In the genomic region with DNA sequence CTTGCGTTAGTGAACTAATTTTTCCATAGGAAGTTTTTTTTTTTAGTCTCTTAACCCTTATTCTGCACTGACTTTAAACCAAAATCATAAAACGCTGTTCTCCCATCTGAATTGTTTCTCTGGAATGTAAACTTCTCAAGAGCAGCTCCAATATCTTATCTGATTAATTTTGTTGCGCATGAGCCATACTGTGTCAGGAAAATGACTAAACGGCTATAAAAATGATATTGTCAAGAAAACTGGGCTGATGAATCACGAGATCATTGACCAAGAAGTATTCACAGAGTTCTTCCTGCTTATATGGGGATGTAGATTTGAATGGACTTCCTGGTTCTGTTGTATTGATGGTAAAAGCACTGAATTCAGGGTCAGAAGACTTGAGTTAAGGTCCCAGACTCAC, we compare ENCODE assay signal across 8 cellular contexts. TPM values are rescaled to one million over a fixed set of nuclear protein-coding genes. Genes with fewer than 3 reads are reported as not detected.
DNase-seq lines count a peak whose midpoint lies in the region; ATAC-seq, FAIRE-seq and TF ChIP-seq lines count a peak whose summit lies in the region.
"Not testable (repeated sequence)": the region's sequence is repeated elsewhere in the genome, so short reads cannot be mapped to it uniquely, and the experiment has no call there.

No MANE protein-coding gene starts in this region.

- peak; percentile 52 for DNase-seq in A673 (ENCODE audit: low spot score)
- peak; percentile 90 for DNase-seq in GM04503 (ENCODE audit: low read depth)
- DNase-seq in LoVo (ENCODE audit: low spot score) = peak; percentile 87
- peak; percentile 85 for DNase-seq in RPMI7951 (ENCODE audit: low read depth)
- DNase-seq in astrocyte of the spinal cord (ENCODE audit: low read depth, low spot score) = peak; percentile 85
- not testable (repeated sequence) for DNase-seq in keratinocyte (ENCODE audit: low read depth, low spot score)
- peak; percentile 91 for DNase-seq in renal cortical epithelial cell (ENCODE audit: low read depth)

- CTCF ChIA-PET in A673 (lab: Charles Lee) = not testable (repeated sequence)

- not testable (repeated sequence) for H2AFZ ChIP-seq in keratinocyte (ENCODE audit: control insufficient read depth, low read length)

- not testable (repeated sequence) for H3K36me3 ChIP-seq in A673 (ENCODE audit: insufficient read depth, low read length, poor library complexity, severe bottlenecking); keratinocyte (ENCODE audit: control insufficient read depth in 2 of 2, extremely low read depth in 1 of 2, insufficient read depth in 2 of 2, low read length in 2 of 2)

- dilution Hi-C loops in keratinocyte (cut with MboI; ENCODE audit: extremely low pct_ligation_motif_present, low sequenced_read_pairs) = not testable (repeated sequence)

- not testable (repeated sequence) for BruUV-seq in A673 (replicated peaks; lab: Mats Ljungman, UMichigan)

- FAIRE-seq in keratinocyte (lab: Jason Lieb, UNC) = peak; percentile 96

- H3K9ac ChIP-seq in keratinocyte (ENCODE audit: control insufficient read depth, extremely low read depth, insufficient read depth, low read length) = peak overlapping the region; percentile 13

- H3K27me3 ChIP-seq in A673 (replicated peaks; ENCODE audit: insufficient read depth, low read depth, low read length, poor library complexity); keratinocyte (ENCODE audit: control insufficient read depth, extremely low read depth, insufficient read depth, low read length): not testable (repeated sequence)

- intact Hi-C loops in A673 (cut with micrococcal nuclease; ENCODE audit: unreplicated experiment) = not testable (repeated sequence)

- not testable (repeated sequence) for H3K27ac ChIP-seq in A673 (ENCODE audit: low read depth, low read length, poor library complexity, severe bottlenecking)
- H3K27ac ChIP-seq in keratinocyte (ENCODE audit: control insufficient read depth, insufficient read depth, low read length) = peak overlapping the region; percentile 86

- not testable (repeated sequence) for H3K79me2 ChIP-seq in keratinocyte (ENCODE audit: control insufficient read depth, insufficient read depth, low read length)

- H3K4me2 ChIP-seq in keratinocyte (ENCODE audit: control insufficient read depth, extremely low read depth, insufficient read depth, low read depth, low read length) = peak overlapping the region; percentile 51

- in situ Hi-C loops in astrocyte of the spinal cord (cut with HindIII; ENCODE audit: low sequenced_read_pairs) = not testable (repeated sequence)

- peak; percentile 44 for ATAC-seq in esophagus mucosa

- H3K9me1 ChIP-seq in keratinocyte (ENCODE audit: control insufficient read depth, extremely low read depth, insufficient read depth, low read length) = not testable (repeated sequence)

- H3K4me1 ChIP-seq in A673 (ENCODE audit: insufficient read depth, low read length, poor library complexity, severe bottlenecking) = not testable (repeated sequence)
- peaks cover 19% of the 10 kb centered on the region for H3K4me1 ChIP-seq in keratinocyte (ENCODE audit: control insufficient read depth, extremely low read depth, insufficient read depth, low read length)

- POLR2A ChIA-PET in A673 (lab: Charles Lee; ENCODE audit: low non-redundant PET) = not testable (repeated sequence)

- H3K9me3 ChIP-seq in A673 (ENCODE audit: low read depth, low read length, poor library complexity, severe bottlenecking); keratinocyte (ENCODE audit: control insufficient read depth, low read depth, low read length): not testable (repeated sequence)

- not testable (repeated sequence) for H3K4me3 ChIP-seq in A673 (ENCODE audit: low read depth, low read length, poor library complexity, severe bottlenecking); astrocyte of the spinal cord (ENCODE audit: low read depth, low read length); keratinocyte (ENCODE audit: control insufficient read depth in 2 of 3, extremely low read depth in 1 of 3, insufficient read depth in 2 of 3, low read depth in 1 of 3, low read length in 3 of 3)

- H4K20me1 ChIP-seq in keratinocyte (ENCODE audit: control insufficient read depth, extremely low read depth, insufficient read depth, low read length) = not testable (repeated sequence)

- not testable (repeated sequence) for TF ChIP-seq CTCF in A673 (conservative IDR thresholded peaks at IDR 0.05; ENCODE audit: low read depth, low read length); astrocyte of the spinal cord (IDR thresholded peaks at IDR 0.05; ENCODE audit: low read depth, low read length); keratinocyte (optimal IDR thresholded peaks at IDR 0.05 in 1 of 3, IDR thresholded peaks at IDR 0.05 in 1 of 3, conservative IDR thresholded peaks at IDR 0.05 in 1 of 3; ENCODE audit: extremely low read depth in 1 of 3, insufficient read depth in 2 of 3, low read length in 3 of 3)

RNA-seq across cellular contexts. Expression of a gene that starts 37.0 kb away (rescaled TPM):
- 53.3 and 54.5 TPM in 2 replicates for total RNA-seq in A673 (2021)
- total RNA-seq in RPMI7951 (2014; rRNA removed; shearing (Covaris generic)) = 27.3 and 28.5 TPM in 2 replicates
- 84.9 TPM for total RNA-seq in esophagus mucosa
- polyA plus RNA-seq in keratinocyte = 8.4 to 17.0 TPM (median 16.7 TPM) in 3 replicates
- polyA plus RNA-seq in keratinocyte (2011; ENCODE audit: low read depth) = 156 TPM
- polyA plus RNA-seq in keratinocyte (2011; cell fraction: cytosol; rRNA removed) = 8.4 and 9.5 TPM in 2 replicates
- 59.3 and 73.1 TPM in 2 replicates for polyA plus RNA-seq in keratinocyte (2011; cell fraction: nucleus; rRNA removed)
- 17.9 and 38.7 TPM in 2 replicates for polyA plus RNA-seq in keratinocyte (2012; ENCODE audit: low replicate concordance)
- polyA minus RNA-seq in keratinocyte = 53.0 to 98.1 TPM (median 93.5 TPM) in 3 replicates
- 21.5 TPM for polyA minus RNA-seq in keratinocyte (2011; cell fraction: cytosol; rRNA and poly(A)+ RNA removed)
- polyA minus RNA-seq in keratinocyte (2011; cell fraction: nucleus; rRNA and poly(A)+ RNA removed) = 110 and 218 TPM in 2 replicates
- 54.2 and 152 TPM in 2 replicates for total RNA-seq in renal cortical epithelial cell
